ENCODE assay signal across 8 cellular contexts in the genomic region with DNA sequence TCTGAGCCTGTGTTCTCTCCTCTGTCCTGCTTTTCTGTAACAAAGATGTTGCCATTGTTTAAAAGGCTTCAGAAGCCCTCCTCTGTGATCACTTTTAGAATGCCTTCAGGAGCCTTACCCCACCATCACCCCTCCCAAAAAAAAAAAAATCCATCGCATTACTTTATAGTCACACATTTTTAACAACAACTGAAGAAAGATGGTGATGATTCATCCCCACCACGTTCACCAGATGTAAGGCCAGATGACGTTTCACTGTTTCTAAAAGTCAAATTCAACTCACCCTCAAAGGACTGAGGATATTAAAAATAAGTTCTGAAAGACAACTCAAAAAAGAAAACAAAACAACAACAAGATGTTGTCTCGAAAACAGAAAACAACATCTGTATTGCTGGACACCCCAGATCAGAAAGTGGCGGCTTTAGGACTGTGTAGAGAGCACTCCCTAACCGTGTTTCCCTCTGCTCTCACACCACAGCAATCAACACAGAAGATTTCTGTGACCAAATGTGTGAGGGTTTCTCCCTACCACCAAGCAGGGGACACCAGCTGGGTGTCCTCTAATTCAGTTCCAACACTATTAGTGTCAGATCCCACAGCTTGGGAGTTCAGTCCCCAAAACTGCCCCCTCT.
A peak's percentile ranks its signal among the peaks of the same experiment; 100 is the strongest.
DNase-seq lines count a peak whose midpoint lies in the region; ATAC-seq and TF ChIP-seq lines count a peak whose summit lies in the region.
"Had no signal": no experiment of that assay in that cellular context is flagged by ENCODE, and none has a peak within 500 bp of the region (broad histone marks: within the 10 kb centered on the region; RNA-seq: fewer than 3 reads in every experiment).

No MANE protein-coding gene starts in this region.

- TF ChIP-seq CTCF in progenitor cell of endocrine pancreas (IDR thresholded peaks at IDR 0.05; ENCODE audit: unreplicated experiment): no peak

- peak overlapping the region; percentile 1 for H3K27ac Mint-ChIP-seq in progenitor cell of endocrine pancreas

- no peaks in the 10 kb centered on the region for H3K36me3 Mint-ChIP-seq in progenitor cell of endocrine pancreas (ENCODE audit: insufficient read depth)

- ATAC-seq in GM18870 (IDR thresholded peaks at IDR 0.05; ENCODE audit: unreplicated experiment): peak; percentile 64
- peak; percentile 91 for ATAC-seq in HG02798 (IDR thresholded peaks at IDR 0.05; ENCODE audit: poor library complexity, unreplicated experiment)

- peaks cover 22% of the 10 kb centered on the region for H3K4me1 Mint-ChIP-seq in progenitor cell of endocrine pancreas (ENCODE audit: low read depth)

- no peaks in the 10 kb centered on the region for H3K27me3 Mint-ChIP-seq in progenitor cell of endocrine pancreas
- H3K27me3 Mint-ChIP-seq: naive B cell had no signal

- H3K9me3 Mint-ChIP-seq in progenitor cell of endocrine pancreas (ENCODE audit: low read depth): no peaks in the 10 kb centered on the region
- H3K9me3 Mint-ChIP-seq: naive B cell had no signal

- peak; percentile 47 for DNase-seq in astrocyte of the hippocampus (ENCODE audit: low read depth, low spot score)
- DNase-seq in progenitor cell of endocrine pancreas (ENCODE audit: low spot score, unreplicated experiment): no peak
- no peak for DNase-seq in HuH-7 (ENCODE audit: low spot score)
- DNase-seq in NCI-H446 treated with DMSO at 0.1 percent for 48 hours (lab: John Stamatoyannopoulos, UW): no peak
- no peak for DNase-seq in DMS153 (lab: John Stamatoyannopoulos, UW)
- DNase-seq: naive B cell had no signal

- no peak overlapping the region for H3K4me3 Mint-ChIP-seq in progenitor cell of endocrine pancreas (ENCODE audit: low read depth)
- H3K4me3 Mint-ChIP-seq: naive B cell had no signal
